ENCODE assay signal across 14 cellular contexts in the genomic region with DNA sequence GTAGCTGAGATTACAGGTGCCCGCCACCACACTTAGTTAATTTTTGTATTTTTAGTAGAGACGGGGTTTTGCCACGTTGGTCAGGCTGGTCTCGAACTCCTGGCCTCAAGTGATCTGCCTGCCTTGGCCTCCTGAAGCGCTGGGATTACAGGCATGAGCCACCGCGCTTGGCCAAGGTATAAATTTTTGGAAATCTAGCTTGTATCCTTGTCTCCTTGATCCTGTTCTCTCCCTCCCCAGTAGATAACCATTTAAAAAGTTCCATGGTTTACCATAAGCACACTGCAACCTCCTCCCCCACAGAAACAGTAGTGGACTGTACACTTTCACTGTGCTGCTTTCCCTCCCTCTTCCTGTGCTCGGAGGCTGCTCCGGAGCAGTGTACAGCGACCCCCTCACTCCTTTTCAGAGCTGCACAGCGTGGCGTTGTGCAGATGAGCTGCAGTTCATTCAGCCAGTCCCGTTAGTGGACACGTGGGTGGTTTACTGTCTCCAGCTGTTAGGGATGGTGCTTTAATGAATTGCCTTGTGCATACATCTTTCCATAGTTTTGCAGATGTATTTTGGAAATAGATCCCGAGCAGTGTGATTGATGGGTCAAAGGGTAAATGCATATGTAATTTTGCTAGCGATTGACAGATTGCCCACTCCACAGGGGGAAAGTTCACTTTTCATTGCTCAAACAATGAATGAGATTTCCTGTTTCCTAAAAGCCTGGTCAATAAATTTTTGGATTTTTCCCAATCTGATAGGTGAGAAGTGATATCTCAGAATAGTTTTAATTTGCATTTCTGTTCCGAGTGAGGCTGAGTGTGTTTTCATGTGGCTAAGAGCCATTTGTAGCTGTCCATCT. TPM values are rescaled to one million over a fixed set of nuclear protein-coding genes. Genes with fewer than 3 reads are reported as not detected.
DNase-seq lines count a peak whose midpoint lies in the region; ATAC-seq, FAIRE-seq and TF ChIP-seq lines count a peak whose summit lies in the region.
"Had no signal": no experiment of that assay in that cellular context is flagged by ENCODE, and none has a peak within 500 bp of the region (broad histone marks: within the 10 kb centered on the region; RNA-seq: fewer than 3 reads in every experiment).

No MANE protein-coding gene starts in this region.

- H3K4me1 Mint-ChIP-seq in H9 = peaks cover 5 to 6% of the 10 kb centered on the region in 2 experiments
- peaks cover 16% of the 10 kb centered on the region for H3K4me1 Mint-ChIP-seq in astrocyte (ENCODE audit: low read depth, unreplicated experiment)

- TF ChIP-seq CTCF in A549 (IDR thresholded peaks at IDR 0.05) (no peak), H9 (conservative IDR thresholded peaks at IDR 0.05) (no peak), astrocyte (IDR thresholded peaks at IDR 0.05; ENCODE audit: insufficient read depth, low read depth, low read length) (no peak)

- H3K9me3 Mint-ChIP-seq in H9 (no peaks in the 10 kb centered on the region), astrocyte (ENCODE audit: unreplicated experiment) (no peaks in the 10 kb centered on the region)
- H3K9me3 Mint-ChIP-seq: activated B cell treated with CpG ODN at 0.5 μM for 24 hours had no signal

- H3K9ac ChIP-seq in H9 (ENCODE audit: extremely low read depth, insufficient read length, low read length) = no peak overlapping the region
- H3K9ac ChIP-seq in astrocyte (ENCODE audit: low read length) = peak overlapping the region; percentile 29

- no peak for TF ChIP-seq RAD21 in A549 (conservative IDR thresholded peaks at IDR 0.05 in 1 of 2, IDR thresholded peaks at IDR 0.05 in 1 of 2)

- H3K4me2 ChIP-seq in A549 (no peak overlapping the region), H9 (ENCODE audit: insufficient read depth, insufficient read length, low read length) (no peak overlapping the region), astrocyte (ENCODE audit: low read length) (peak overlapping the region; percentile 46)

- no peak overlapping the region for H4K8ac ChIP-seq in H9 (replicated peaks; ENCODE audit: insufficient read length, low read depth, low read length)

- H3K4me3 Mint-ChIP-seq in H9 (no peak overlapping the region), astrocyte (ENCODE audit: unreplicated experiment) (no peak overlapping the region)
- H3K4me3 Mint-ChIP-seq: activated B cell treated with CpG ODN at 0.5 μM for 24 hours had no signal

- H4K5ac ChIP-seq in H9 (ENCODE audit: insufficient read length, low read depth, low read length) = no peak overlapping the region

- H3K27ac ChIP-seq in A549 (peak overlapping the region; percentile 85 to 87; a peak in 5 of 6 replicates), H9 (ENCODE audit: insufficient read length, low read depth, low read length) (no peak overlapping the region), astrocyte (ENCODE audit: low read depth, low read length) (peak overlapping the region; percentile 100)
- H3K27ac ChIP-seq: tibial nerve had no signal

- 92% methylated on average over 17 of the region's 17 CpGs for WGBS in A549 (ENCODE audit: missing lambda C conversion rate)
- no CpG with 5 or more reads among the region's 17 CpGs for WGBS in H9 (ENCODE audit: extremely low coverage, insufficient read length, low lambda C conversion rate)

- no peaks in the 10 kb centered on the region for H3K27me3 Mint-ChIP-seq in H9 (ENCODE audit: low read depth)
- H3K27me3 Mint-ChIP-seq in astrocyte (ENCODE audit: low read depth, unreplicated experiment) = no peaks in the 10 kb centered on the region
- H3K27me3 Mint-ChIP-seq: activated B cell treated with CpG ODN at 0.5 μM for 24 hours had no signal

- H2AFZ ChIP-seq in H9 (ENCODE audit: low read length) (no peak overlapping the region), astrocyte (ENCODE audit: low read depth, low read length) (no peak overlapping the region)

- H3K9me3 ChIP-seq in A549 (no peaks in the 10 kb centered on the region), H9 (ENCODE audit: control insufficient read depth, low read depth, low read length) (no peaks in the 10 kb centered on the region), astrocyte (ENCODE audit: insufficient read depth, low read depth, low read length) (no peaks in the 10 kb centered on the region)
- H3K9me3 ChIP-seq: mucosa of descending colon, tibial nerve had no signal

- H3K23ac ChIP-seq in H9 (ENCODE audit: insufficient read length, low read depth, low read length) = no peak overlapping the region

- H3K36me3 Mint-ChIP-seq in H9 (ENCODE audit: insufficient read depth in 1 of 3, low read depth in 3 of 3) = peaks cover 17 to 66% (median 50%) of the 10 kb centered on the region in 3 experiments; a peak in 6 of 7 replicates
- H3K36me3 Mint-ChIP-seq in astrocyte (ENCODE audit: low read depth, unreplicated experiment) = peaks cover 18% of the 10 kb centered on the region

- no peak overlapping the region for H3K56ac ChIP-seq in H9 (ENCODE audit: insufficient read length, low read depth, low read length)

- POLR2A ChIA-PET in A549 (lab: Yijun Ruan, JAX) = no interaction called here

- no peak overlapping the region for H3K4ac ChIP-seq in H9 (ENCODE audit: low read depth, low read length)

- no peaks in the 10 kb centered on the region for H3K23me2 ChIP-seq in H9 (ENCODE audit: insufficient read length, low read depth, low read length, poor library complexity, severe bottlenecking)

- H2BK20ac ChIP-seq in H9 (ENCODE audit: low read depth, low read length, poor library complexity, severe bottlenecking) = no peak overlapping the region

- TF ChIP-seq POLR2A in A549 (IDR thresholded peaks at IDR 0.05; ENCODE audit: low read length) = no peak

- H2BK12ac ChIP-seq in H9 (ENCODE audit: insufficient read length, low read depth, low read length) = no peak overlapping the region

- FAIRE-seq in A549 (lab: Jason Lieb, UNC) (no peak), astrocyte (lab: Jason Lieb, UNC) (no peak)

- H4K91ac ChIP-seq in H9 (ENCODE audit: insufficient read length, low read depth, low read length) = no peak overlapping the region

- no peak for DNase-seq in A549 (ENCODE audit: low read depth in 1 of 2, low spot score in 1 of 2)
- no peak for DNase-seq in H9
- no peak for DNase-seq in astrocyte (ENCODE audit: low read depth)
- DNase-seq in left kidney (ENCODE audit: low read depth, low spot score) = peak; percentile 62
- DNase-seq in left colon = no peak
- DNase-seq in AG08395 (ENCODE audit: low spot score) = no peak
- no peak for DNase-seq in HPDE6-E6E7 (ENCODE audit: extremely low spot score)
- DNase-seq: activated B cell treated with CpG ODN at 0.5 μM for 24 hours, DND-41, foreskin keratinocyte, mucosa of descending colon, NCI-H446 had no signal

- H2BK5ac ChIP-seq in H9 (ENCODE audit: insufficient read length, low read length) = no peak overlapping the region

- no peaks in the 10 kb centered on the region for H3K27me3 ChIP-seq in H9 (ENCODE audit: insufficient read depth, low read length)
- no peaks in the 10 kb centered on the region for H3K27me3 ChIP-seq in astrocyte (ENCODE audit: insufficient read depth, low read length)
- H3K27me3 ChIP-seq: foreskin keratinocyte, tibial nerve had no signal

- H3K4me3 ChIP-seq in A549 = no peak overlapping the region
- no peak overlapping the region for H3K4me3 ChIP-seq in astrocyte (ENCODE audit: insufficient read depth, low read depth, low read length)
- H3K4me3 ChIP-seq: mucosa of descending colon, tibial nerve had no signal

- H3K4me1 ChIP-seq in A549 (peaks cover 50% of the 10 kb centered on the region), H9 (ENCODE audit: insufficient read depth, low read length) (no peaks in the 10 kb centered on the region), astrocyte (ENCODE audit: insufficient read depth, low read length) (peaks cover 46% of the 10 kb centered on the region)

- no peaks in the 10 kb centered on the region for H3K79me1 ChIP-seq in H9 (ENCODE audit: insufficient read depth, low read depth, low read length, poor library complexity, severe bottlenecking)

- intact Hi-C loops in left colon (cut with DNase I, micrococcal nuclease) = no loop called here

- no peak for TF ChIP-seq EP300 in A549 (IDR thresholded peaks at IDR 0.05)

- no peak overlapping the region for H2AK5ac ChIP-seq in H9 (ENCODE audit: insufficient read length, low read length)

- no peak overlapping the region for H3T11ph ChIP-seq in H9 (ENCODE audit: low read length)

- H3K27ac Mint-ChIP-seq in H9 = peak overlapping the region; percentile 51 to 96 (median 62); a peak in 4 of 7 replicates
- no peak overlapping the region for H3K27ac Mint-ChIP-seq in astrocyte (ENCODE audit: unreplicated experiment)
- H3K27ac Mint-ChIP-seq: activated B cell treated with CpG ODN at 0.5 μM for 24 hours had no signal

- no peak overlapping the region for H2BK120ac ChIP-seq in H9 (ENCODE audit: low read depth, low read length, poor library complexity, severe bottlenecking)

- no peak for ATAC-seq in A549
- no peak for ATAC-seq in left colon
- ATAC-seq in HG03565 (IDR thresholded peaks at IDR 0.05; ENCODE audit: unreplicated experiment) = no peak
- ATAC-seq: foreskin keratinocyte, mucosa of descending colon had no signal

- no peak overlapping the region for H3K14ac ChIP-seq in H9 (ENCODE audit: insufficient read depth, low read length)

- no peak overlapping the region for H2BK15ac ChIP-seq in H9 (ENCODE audit: low read depth, low read length)

- H3K18ac ChIP-seq in H9 (ENCODE audit: insufficient read length, low read depth, low read length) = no peak overlapping the region

- peaks cover 35% of the 10 kb centered on the region for H3K36me3 ChIP-seq in astrocyte (ENCODE audit: insufficient read depth, low read length)

- CTCF ChIA-PET in A549 (lab: Yijun Ruan, JAX) = interaction anchor here (1.4 to 1.6 kb wide), 2 partner anchors 19 to 72 kb away, joined by 4 to 5 read pairs; no protein-coding TSS in a partner anchor

- H4K20me1 ChIP-seq in H9 (ENCODE audit: control insufficient read depth, insufficient read depth, insufficient read length) (no peaks in the 10 kb centered on the region), astrocyte (ENCODE audit: insufficient read depth, low read length) (no peaks in the 10 kb centered on the region)

- H3K79me2 ChIP-seq in H9 (ENCODE audit: insufficient read depth, low read length) = peaks cover 10% of the 10 kb centered on the region; the same call in 1 of the 2 replicates
- peaks cover 93% of the 10 kb centered on the region for H3K79me2 ChIP-seq in astrocyte (ENCODE audit: insufficient read depth, low read length)

TF ChIP-seq in A549, 52 proteins besides CTCF, POLR2A, EP300 and RAD21 (continues in another document):
- TF ChIP-seq ZC3H11A (IDR thresholded peaks at IDR 0.05) = no peak

RNA-seq across cellular contexts. Expression of gene ASB1, which starts 14.8 kb away (rescaled TPM):
- polyA plus RNA-seq in A549 (2011; rRNA removed) = 40.1 and 42.7 TPM in 2 replicates
- polyA plus RNA-seq in A549 (2012; cell fraction: cytosol; rRNA removed) = 51.7 and 54.1 TPM in 2 replicates
- 53.6 and 61.9 TPM in 2 replicates for polyA plus RNA-seq in A549 (2012; cell fraction: nucleus; rRNA removed)
- 24.6 to 26.8 TPM (median 26.0 TPM) in 3 replicates for polyA plus RNA-seq in A549 (2017; fragmentation: RNase III; extraction: RNeasy Plus Mini Kit Qiagen cat#74134 plus additional on column Dnase treatment)
- 24.9 and 38.0 TPM in 2 replicates for polyA minus RNA-seq in A549 (2011; rRNA and poly(A)+ RNA removed)
- 46.0 and 49.4 TPM in 2 replicates for total RNA-seq in H9 (2021)
- total RNA-seq in astrocyte = 30.6 and 31.7 TPM in 2 replicates
- total RNA-seq in left colon = 10 to 100 TPM; 20.1 to 22.1 TPM
